ENCODE assay signal across 1 cellular context in the genomic region with DNA sequence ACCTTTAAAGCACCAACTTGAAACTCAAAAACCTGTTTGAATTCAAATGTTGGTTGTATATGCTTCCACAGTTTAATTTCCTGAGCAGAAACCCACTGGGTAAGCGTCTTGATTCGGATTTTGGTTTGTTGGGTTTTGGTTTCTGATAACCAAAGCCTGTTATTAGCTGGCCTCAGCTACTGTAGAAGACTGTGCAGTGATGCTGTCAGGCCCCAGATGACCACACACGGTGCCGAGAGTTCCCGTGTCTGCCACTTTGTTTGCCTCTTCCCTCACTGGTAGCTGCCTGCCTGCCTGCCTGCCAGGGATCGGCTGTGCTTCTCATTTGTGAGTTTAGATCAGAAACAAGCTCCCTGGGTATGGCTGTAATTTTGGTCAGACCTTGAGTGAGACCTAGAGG.
A peak's percentile ranks its signal among the peaks of the same experiment; 100 is the strongest.
TF ChIP-seq lines count a peak whose summit lies in the region.

No MANE protein-coding gene starts in this region.

TF ChIP-seq in PFSK-1, 5 proteins besides CTCF, POLR2A, EP300 and RAD21 (continued from another document):
- TF ChIP-seq, protein P1, sequence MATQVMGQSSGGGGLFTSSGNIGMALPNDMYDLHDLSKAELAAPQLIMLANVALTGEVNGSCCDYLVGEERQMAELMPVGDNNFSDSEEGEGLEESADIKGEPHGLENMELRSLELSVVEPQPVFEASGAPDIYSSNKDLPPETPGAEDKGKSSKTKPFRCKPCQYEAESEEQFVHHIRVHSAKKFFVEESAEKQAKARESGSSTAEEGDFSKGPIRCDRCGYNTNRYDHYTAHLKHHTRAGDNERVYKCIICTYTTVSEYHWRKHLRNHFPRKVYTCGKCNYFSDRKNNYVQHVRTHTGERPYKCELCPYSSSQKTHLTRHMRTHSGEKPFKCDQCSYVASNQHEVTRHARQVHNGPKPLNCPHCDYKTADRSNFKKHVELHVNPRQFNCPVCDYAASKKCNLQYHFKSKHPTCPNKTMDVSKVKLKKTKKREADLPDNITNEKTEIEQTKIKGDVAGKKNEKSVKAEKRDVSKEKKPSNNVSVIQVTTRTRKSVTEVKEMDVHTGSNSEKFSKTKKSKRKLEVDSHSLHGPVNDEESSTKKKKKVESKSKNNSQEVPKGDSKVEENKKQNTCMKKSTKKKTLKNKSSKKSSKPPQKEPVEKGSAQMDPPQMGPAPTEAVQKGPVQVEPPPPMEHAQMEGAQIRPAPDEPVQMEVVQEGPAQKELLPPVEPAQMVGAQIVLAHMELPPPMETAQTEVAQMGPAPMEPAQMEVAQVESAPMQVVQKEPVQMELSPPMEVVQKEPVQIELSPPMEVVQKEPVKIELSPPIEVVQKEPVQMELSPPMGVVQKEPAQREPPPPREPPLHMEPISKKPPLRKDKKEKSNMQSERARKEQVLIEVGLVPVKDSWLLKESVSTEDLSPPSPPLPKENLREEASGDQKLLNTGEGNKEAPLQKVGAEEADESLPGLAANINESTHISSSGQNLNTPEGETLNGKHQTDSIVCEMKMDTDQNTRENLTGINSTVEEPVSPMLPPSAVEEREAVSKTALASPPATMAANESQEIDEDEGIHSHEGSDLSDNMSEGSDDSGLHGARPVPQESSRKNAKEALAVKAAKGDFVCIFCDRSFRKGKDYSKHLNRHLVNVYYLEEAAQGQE (IDR thresholded peaks at IDR 0.05; ENCODE audit: insufficient read depth in 1 of 2, low read depth in 2 of 2, low read length in 2 of 2): no peak
- TF ChIP-seq TAF1 (IDR thresholded peaks at IDR 0.05; ENCODE audit: borderline replicate concordance, insufficient read depth, low read length): no peak
- TF ChIP-seq POLR2AphosphoS5 (IDR thresholded peaks at IDR 0.05; ENCODE audit: low read depth, low read length): peak; percentile 9; the same call in 1 of the 2 replicates
- TF ChIP-seq FOXP2 (optimal IDR thresholded peaks at IDR 0.05; ENCODE audit: borderline replicate concordance, extremely low read depth, extremely low read length, insufficient read depth): no peak
